ENCODE assay signal across 9 cellular contexts in the genomic region with DNA sequence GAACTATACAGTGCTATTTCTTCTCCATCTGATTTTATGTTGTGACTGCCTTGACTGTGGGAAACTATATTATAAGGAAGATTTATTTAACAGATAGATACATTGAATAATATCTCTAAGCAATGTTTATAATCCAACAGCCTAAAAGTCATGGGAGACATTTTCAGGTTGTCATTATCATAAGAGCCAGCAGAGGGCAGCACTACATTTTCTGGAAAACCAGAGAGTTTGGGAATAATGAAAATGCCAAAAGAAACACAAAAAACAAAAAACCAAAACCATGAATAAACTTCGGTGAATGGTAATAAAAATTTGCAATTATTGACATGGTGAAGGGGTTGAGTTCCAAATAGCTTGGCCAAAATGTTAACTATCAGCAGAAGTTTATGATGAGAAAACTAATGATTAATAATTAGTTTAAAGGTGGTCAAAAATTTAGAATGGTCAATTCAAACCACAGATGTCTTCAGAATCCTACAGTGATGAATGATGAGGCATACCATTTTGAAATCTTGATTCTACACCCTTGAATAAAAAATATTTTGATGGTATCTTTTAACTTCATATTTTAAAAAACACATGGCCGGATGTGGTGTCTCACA. TPM values are rescaled to one million over a fixed set of nuclear protein-coding genes. Genes with fewer than 3 reads are reported as not detected.
DNase-seq lines count a peak whose midpoint lies in the region; ATAC-seq and TF ChIP-seq lines count a peak whose summit lies in the region.
"Had no signal": no experiment of that assay in that cellular context is flagged by ENCODE, and none has a peak within 500 bp of the region (broad histone marks: within the 10 kb centered on the region; RNA-seq: fewer than 3 reads in every experiment).

No MANE protein-coding gene starts in this region.

- H3K36me3 Mint-ChIP-seq in CD14-positive monocyte (peaks cover 36 to 60% of the 10 kb centered on the region in 2 donors), mesothelial cell of epicardium (peaks cover 47% of the 10 kb centered on the region)

- peaks cover 7% of the 10 kb centered on the region; the same call in 1 of the 2 replicates for H4K20me1 ChIP-seq in OCI-LY3 (ENCODE audit: insufficient read depth, low read length)

- DNase-seq in CD14-positive monocyte (ENCODE audit: low spot score) (no peak), coronary artery (ENCODE audit: low spot score) (no peak), mesothelial cell of epicardium (ENCODE audit: low spot score in 2 of 2, unreplicated experiment in 2 of 2) (peak in 1 of 2 experiments; percentile 71), NCI-H187 treated with DMSO at 0.1 percent for 48 hours (lab: John Stamatoyannopoulos, UW) (no peak), cerebellar nuclear complex (lab: John Stamatoyannopoulos, UW) (no peak)

- peaks cover 42% of the 10 kb centered on the region for H3K79me2 ChIP-seq in OCI-LY3 (ENCODE audit: low read length)

- H3K4me2 ChIP-seq in OCI-LY3 (ENCODE audit: low read length): no peak overlapping the region

- no peaks in the 10 kb centered on the region for H3K9me3 ChIP-seq in OCI-LY3 (ENCODE audit: insufficient read depth, low read length)
- H3K9me3 ChIP-seq: SJSA1 had no signal

- peaks cover 38% of the 10 kb centered on the region for H3K36me3 ChIP-seq in OCI-LY3 (replicated peaks; ENCODE audit: low read depth, low read length)

- H3K4me1 Mint-ChIP-seq in CD14-positive monocyte (peaks cover 12% of the 10 kb centered on the region), mesothelial cell of epicardium (peaks cover 13% of the 10 kb centered on the region)

- no peak for ATAC-seq in HG02623 (IDR thresholded peaks at IDR 0.05; ENCODE audit: unreplicated experiment)

- H3K4me3 ChIP-seq in OCI-LY3 (ENCODE audit: low read length) (no peak overlapping the region), coronary artery (no peak overlapping the region)
- H3K4me3 ChIP-seq: SJSA1 had no signal

- no peak overlapping the region for H3K27ac ChIP-seq in OCI-LY3 (ENCODE audit: low read length)
- no peak overlapping the region for H3K27ac ChIP-seq in coronary artery
- H3K27ac ChIP-seq: SJSA1 had no signal

- H3K27me3 Mint-ChIP-seq in CD14-positive monocyte (ENCODE audit: low read depth in 3 of 3) (no peaks in the 10 kb centered on the region), mesothelial cell of epicardium (ENCODE audit: low read depth) (no peaks in the 10 kb centered on the region)

- intact Hi-C loops in CD14-positive monocyte (cut with micrococcal nuclease): no loop called here

- H3K4me3 Mint-ChIP-seq in CD14-positive monocyte (no peak overlapping the region), mesothelial cell of epicardium (no peak overlapping the region)

- TF ChIP-seq CTCF in CD14-positive monocyte (IDR thresholded peaks at IDR 0.05) (peak; percentile 86), GM12872 (IDR thresholded peaks at IDR 0.05; ENCODE audit: insufficient read depth, low read depth, low read length) (peak; percentile 58; the same call in 2 of the 3 replicates), OCI-LY3 (IDR thresholded peaks at IDR 0.05; ENCODE audit: low read depth, low read length) (peak; percentile 75), coronary artery (IDR thresholded peaks at IDR 0.05) (peak; percentile 56), mesothelial cell of epicardium (IDR thresholded peaks at IDR 0.05; ENCODE audit: unreplicated experiment) (peak; percentile 85)

- peaks cover 2 to 23% (median 9%) of the 10 kb centered on the region in 7 donors for H3K9me3 Mint-ChIP-seq in CD14-positive monocyte
- H3K9me3 Mint-ChIP-seq in mesothelial cell of epicardium: peaks cover 9% of the 10 kb centered on the region

- peaks cover 11% of the 10 kb centered on the region for H3K4me1 ChIP-seq in OCI-LY3 (ENCODE audit: low read length)

- H2AFZ ChIP-seq in OCI-LY3 (ENCODE audit: low read depth, low read length): no peak overlapping the region

- no peaks in the 10 kb centered on the region for H3K27me3 ChIP-seq in OCI-LY3 (ENCODE audit: low read depth, low read length)
- H3K27me3 ChIP-seq: SJSA1 had no signal

- H3K27ac Mint-ChIP-seq in CD14-positive monocyte (no peak overlapping the region), mesothelial cell of epicardium (no peak overlapping the region)

- H3K9ac ChIP-seq in OCI-LY3 (ENCODE audit: low read length): no peak overlapping the region

RNA-seq across cellular contexts. Expression of a gene that starts 4.7 kb away (rescaled TPM):
- 100 to 1,000 TPM; 355 to 406 TPM for polyA plus RNA-seq in CD14-positive monocyte
- total RNA-seq in mesothelial cell of epicardium: 483 to 501 TPM (median 491 TPM) in 3 replicates

RNA-seq across cellular contexts. Expression of a gene that starts 5.1 kb away (rescaled TPM):
- polyA plus RNA-seq in CD14-positive monocyte: 10 to 100 TPM; 37.9 to 43.9 TPM
- 59.6 to 62.5 TPM (median 61.5 TPM) in 3 replicates for total RNA-seq in mesothelial cell of epicardium
